Comparison of ENCODE assay signal across 13 cellular contexts in genomic region chr3:120274739-120275167, GRCh38. TPM values are rescaled to one million over a fixed set of nuclear protein-coding genes. Genes with fewer than 3 reads are reported as not detected.
DNase-seq lines count a peak whose midpoint lies in the region; ATAC-seq and TF ChIP-seq lines count a peak whose summit lies in the region.
"Had no signal": no experiment of that assay in that cellular context is flagged by ENCODE, and none has a peak within 500 bp of the region (broad histone marks: within the 10 kb centered on the region; RNA-seq: fewer than 3 reads in every experiment).

No MANE protein-coding gene starts in this region.

- no peaks in the 10 kb centered on the region for H3K9me3 ChIP-seq in sigmoid colon
- H3K9me3 ChIP-seq: ovary had no signal

- peak overlapping the region in 3 of 4 donors; percentile 37 to 53 (median 52) for H3K27ac ChIP-seq in sigmoid colon
- H3K27ac ChIP-seq: ovary, PC-9 had no signal

- TF ChIP-seq EP300 in sigmoid colon (IDR thresholded peaks at IDR 0.05): no peak

- peaks cover 0 to 11% (median 9%) of the 10 kb centered on the region in 4 donors for H3K4me1 ChIP-seq in sigmoid colon

- no peak for TF ChIP-seq POLR2A in sigmoid colon (IDR thresholded peaks at IDR 0.05)

- TF ChIP-seq CTCF in fibroblast of villous mesenchyme (IDR thresholded peaks at IDR 0.05; ENCODE audit: insufficient read depth, low read depth, low read length) (no peak), sigmoid colon (IDR thresholded peaks at IDR 0.05) (no peak)

- intact Hi-C loops in sigmoid colon (cut with DNase I): no loop called here

- H3K4me3 ChIP-seq in fibroblast of villous mesenchyme (ENCODE audit: low read depth, low read length) (no peak overlapping the region), sigmoid colon (no peak overlapping the region)
- H3K4me3 ChIP-seq: ovary, PC-9 had no signal

- H3K36me3 ChIP-seq in sigmoid colon: no peaks in the 10 kb centered on the region
- H3K36me3 ChIP-seq: ovary had no signal

- ATAC-seq in GM21515 (IDR thresholded peaks at IDR 0.05; ENCODE audit: unreplicated experiment): no peak
- ATAC-seq in GM21367 (IDR thresholded peaks at IDR 0.05; ENCODE audit: unreplicated experiment): no peak

- H3K27me3 ChIP-seq in sigmoid colon: no peaks in the 10 kb centered on the region
- H3K27me3 ChIP-seq: ovary had no signal

- DNase-seq in NCI-H1092 treated with DMSO at 0.1 percent for 48 hours (lab: John Stamatoyannopoulos, UW): peak; percentile 94
- DNase-seq in NCI-H774 (lab: John Stamatoyannopoulos, UW): peak; percentile 45
- DNase-seq in fibroblast of villous mesenchyme (ENCODE audit: low read depth): peak; percentile 9
- peak; percentile 81 for DNase-seq in sigmoid colon
- DNase-seq in GM19240 (ENCODE audit: insufficient read length, low spot score): no peak
- DNase-seq: activated naive CD4-positive, alpha-beta T cell treated with anti-CD3 and anti-CD28 coated beads, Interleukin-2, amount 50 U/mL, for 16 hours; mammary epithelial cell; ovary; PC-9; stimulated activated CD4-positive, alpha-beta T cell treated with anti-CD3 and anti-CD28 coated beads, Interleukin-4, amount 100 ng/mL, for 1 hour; stimulated activated naive CD4-positive, alpha-beta T cell treated with Interleukin-2 at 50 U/mL for 16 hours had no signal

- 43 to 57% methylated on average over 5 of the region's 5 CpGs for WGBS in sigmoid colon, 2 donors

RNA-seq across cellular contexts. Expression of gene GPR156, which starts 10.3 kb away (rescaled TPM):
- 0.43 and 1.3 TPM in 2 replicates for total RNA-seq in fibroblast of villous mesenchyme
- total RNA-seq in sigmoid colon: 1 to 10 TPM in 3 of 4 donors, under 1 TPM in 1; 0.95 to 1.7 (median 1.3) TPM
- polyA plus RNA-seq in sigmoid colon: under 1 TPM in 1 of 3 donors, not detected in 2; 0.07 TPM
